12 cellular contexts compared by ENCODE assay signal in genomic region chr7:129783097-129783919, GRCh38.
A peak's percentile ranks its signal among the peaks of the same experiment; 100 is the strongest.
DNase-seq lines count a peak whose midpoint lies in the region; ATAC-seq and TF ChIP-seq lines count a peak whose summit lies in the region.
"Had no signal": no experiment of that assay in that cellular context is flagged by ENCODE, and none has a peak within 500 bp of the region (broad histone marks: within the 10 kb centered on the region; RNA-seq: fewer than 3 reads in every experiment).

No MANE protein-coding gene starts in this region.

- H3K27ac Mint-ChIP-seq in IgD-negative memory B cell (peak overlapping the region; percentile 37 to 90 (median 78)), neural progenitor cell (no peak overlapping the region)

- no peaks in the 10 kb centered on the region for H3K36me3 ChIP-seq in neural progenitor cell

- H3K27ac ChIP-seq in coronary artery: no peak overlapping the region
- no peak overlapping the region for H3K27ac ChIP-seq in neural progenitor cell
- H3K27ac ChIP-seq: 22Rv1 had no signal

- no peak overlapping the region for H2AFZ ChIP-seq in neural progenitor cell (replicated peaks)

- peaks cover 28 to 29% (median 28%) of the 10 kb centered on the region in 3 donors for H3K4me1 Mint-ChIP-seq in IgD-negative memory B cell
- H3K4me1 Mint-ChIP-seq in neural progenitor cell: peaks cover 47% of the 10 kb centered on the region

- no peak for ATAC-seq in HG02623 (IDR thresholded peaks at IDR 0.05; ENCODE audit: unreplicated experiment)

- DNase-seq in DMS53 (lab: John Stamatoyannopoulos, UW) (peak; percentile 46), DMS53 treated with DMSO at 0.1 percent for 48 hours (lab: John Stamatoyannopoulos, UW; ENCODE audit: unreplicated experiment) (no peak), coronary artery (ENCODE audit: low spot score) (no peak), neural progenitor cell (ENCODE audit: low spot score) (peak; percentile 44), mucosa of gallbladder (ENCODE audit: low spot score) (no peak), NCI-H526 treated with DMSO at 0.1 percent for 48 hours (lab: John Stamatoyannopoulos, UW) (no peak)
- DNase-seq: aorta, NCI-H187 treated with DMSO at 0.1 percent for 48 hours had no signal

- H3K4me3 ChIP-seq in coronary artery: peak overlapping the region; percentile 44
- no peak overlapping the region for H3K4me3 ChIP-seq in neural progenitor cell
- H3K4me3 ChIP-seq: lung had no signal

- H3F3A ChIP-seq in neural progenitor cell (ENCODE audit: low read depth): peaks cover 49% of the 10 kb centered on the region

- no peak overlapping the region for H3K4me2 ChIP-seq in neural progenitor cell

- H3K36me3 Mint-ChIP-seq in IgD-negative memory B cell: no peaks in the 10 kb centered on the region
- no peaks in the 10 kb centered on the region for H3K36me3 Mint-ChIP-seq in neural progenitor cell

- TF ChIP-seq CTCF in coronary artery (IDR thresholded peaks at IDR 0.05): no peak
- TF ChIP-seq CTCF in neural progenitor cell (IDR thresholded peaks at IDR 0.05): no peak

- H3K4me1 ChIP-seq in neural progenitor cell: peaks cover 45% of the 10 kb centered on the region

- peak overlapping the region in 3 of 4 donors; percentile 61 to 83 (median 81) for H3K4me3 Mint-ChIP-seq in IgD-negative memory B cell
- H3K4me3 Mint-ChIP-seq in neural progenitor cell: peak overlapping the region; percentile 74

- H3K27me3 Mint-ChIP-seq in IgD-negative memory B cell (peaks cover 41% of the 10 kb centered on the region), neural progenitor cell (ENCODE audit: insufficient read depth, low read depth) (peaks cover 69% of the 10 kb centered on the region)

- H3K79me2 ChIP-seq in neural progenitor cell (ENCODE audit: low read depth): no peaks in the 10 kb centered on the region

- H3K27me3 ChIP-seq in neural progenitor cell: peaks cover 100% of the 10 kb centered on the region

- H3K9me3 ChIP-seq in neural progenitor cell (ENCODE audit: low read depth): no peaks in the 10 kb centered on the region

- no peak overlapping the region for H3K9ac ChIP-seq in neural progenitor cell

- peaks cover 90% of the 10 kb centered on the region for H4K20me1 ChIP-seq in neural progenitor cell (ENCODE audit: low read depth)

- H3K9me3 Mint-ChIP-seq in IgD-negative memory B cell (no peaks in the 10 kb centered on the region), neural progenitor cell (no peaks in the 10 kb centered on the region)

Comparison
In these comparisons a context has a peak if more than half of its experiments do, and no peak if none do; other contexts are left out.
1. DNase-seq: peak in DMS53 (single experiment) and neural progenitor cell (single experiment); none in DMS53 treated with DMSO at 0.1 percent for 48 hours (single experiment), coronary artery (single experiment), mucosa of gallbladder (single experiment) and NCI-H526 treated with DMSO at 0.1 percent for 48 hours (single experiment).